ENCODE assay signal across 8 cellular contexts in the genomic region with DNA sequence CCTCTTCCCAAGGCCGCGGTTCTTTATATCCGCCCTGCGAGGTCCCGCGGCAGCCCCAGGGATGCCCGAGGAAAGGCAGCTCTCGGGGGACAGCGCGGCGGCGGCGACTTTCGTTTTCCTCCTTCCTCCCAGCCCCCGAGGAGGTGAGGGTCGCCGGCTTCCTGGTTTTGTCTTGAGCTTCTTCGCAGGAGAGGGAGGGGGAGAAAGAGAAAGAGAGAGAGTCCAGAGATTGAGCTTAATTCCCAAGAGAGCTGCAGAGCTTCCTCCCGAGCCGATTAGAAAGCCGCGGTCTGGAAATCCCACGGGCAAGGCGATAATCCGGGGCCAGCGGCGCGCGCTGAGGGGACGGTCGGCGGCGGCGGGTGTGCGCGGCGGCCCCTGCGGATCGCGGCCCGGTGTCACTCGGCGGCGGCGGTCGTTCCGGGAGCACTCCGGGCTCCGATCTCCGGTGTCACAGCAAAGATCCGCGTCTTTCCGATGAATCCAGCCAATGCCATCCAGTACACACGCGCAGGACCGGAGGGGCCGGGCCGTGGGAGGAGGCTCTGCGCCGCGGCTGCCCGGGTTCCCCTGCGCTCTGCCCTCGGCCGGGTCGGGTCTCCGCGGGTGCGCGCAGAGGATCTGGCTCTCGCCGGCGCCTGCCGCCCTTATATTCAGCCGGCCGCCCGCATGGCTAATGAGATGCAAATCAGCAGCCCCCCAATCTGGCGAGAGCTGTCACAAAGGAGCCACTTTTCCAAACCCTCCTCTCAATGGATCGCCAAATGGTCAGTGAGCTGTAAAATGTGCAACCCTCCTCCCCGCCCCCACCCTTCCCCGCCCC. TPM values are rescaled to one million over a fixed set of nuclear protein-coding genes. Genes with fewer than 3 reads are reported as not detected.
A peak's percentile ranks its signal among the peaks of the same experiment; 100 is the strongest.
DNase-seq lines count a peak whose midpoint lies in the region; ATAC-seq and TF ChIP-seq lines count a peak whose summit lies in the region.

A gene with protein sequence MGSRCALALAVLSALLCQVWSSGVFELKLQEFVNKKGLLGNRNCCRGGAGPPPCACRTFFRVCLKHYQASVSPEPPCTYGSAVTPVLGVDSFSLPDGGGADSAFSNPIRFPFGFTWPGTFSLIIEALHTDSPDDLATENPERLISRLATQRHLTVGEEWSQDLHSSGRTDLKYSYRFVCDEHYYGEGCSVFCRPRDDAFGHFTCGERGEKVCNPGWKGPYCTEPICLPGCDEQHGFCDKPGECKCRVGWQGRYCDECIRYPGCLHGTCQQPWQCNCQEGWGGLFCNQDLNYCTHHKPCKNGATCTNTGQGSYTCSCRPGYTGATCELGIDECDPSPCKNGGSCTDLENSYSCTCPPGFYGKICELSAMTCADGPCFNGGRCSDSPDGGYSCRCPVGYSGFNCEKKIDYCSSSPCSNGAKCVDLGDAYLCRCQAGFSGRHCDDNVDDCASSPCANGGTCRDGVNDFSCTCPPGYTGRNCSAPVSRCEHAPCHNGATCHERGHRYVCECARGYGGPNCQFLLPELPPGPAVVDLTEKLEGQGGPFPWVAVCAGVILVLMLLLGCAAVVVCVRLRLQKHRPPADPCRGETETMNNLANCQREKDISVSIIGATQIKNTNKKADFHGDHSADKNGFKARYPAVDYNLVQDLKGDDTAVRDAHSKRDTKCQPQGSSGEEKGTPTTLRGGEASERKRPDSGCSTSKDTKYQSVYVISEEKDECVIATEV (minus strand): TSS at position 773 of the 823 bp plus-strand sequence. CDS start 939 bp downstream, outside the sequence.

- H3K9me3 ChIP-seq in cardiac muscle cell (ENCODE audit: low read depth): no peaks in the 10 kb centered on the region

- DNase-seq in AG09309 (ENCODE audit: low read depth) (no peak), NCI-H69 (lab: John Stamatoyannopoulos, UW) (peak; percentile 87), cardiac muscle cell (ENCODE audit: low read depth in 1 of 2, low spot score in 1 of 2) (peak; percentile 51 to 68), omental fat pad (ENCODE audit: low spot score) (no peak), NCI-H446 (lab: John Stamatoyannopoulos, UW) (no peak)
- DNase-seq in activated naive CD8-positive, alpha-beta T cell treated with anti-CD3 and anti-CD28 coated beads for 36 hours: peak; percentile 66

- peaks cover 37% of the 10 kb centered on the region for H3K27me3 Mint-ChIP-seq in activated naive CD8-positive, alpha-beta T cell treated with anti-CD3 and anti-CD28 coated beads for 36 hours

- TF ChIP-seq CTCF in AG09309 (IDR thresholded peaks at IDR 0.05; ENCODE audit: control insufficient read depth, insufficient read depth, low read depth, low read length, missing control alignments): no peak
- TF ChIP-seq CTCF in cardiac muscle cell (IDR thresholded peaks at IDR 0.05; ENCODE audit: low read depth, low read length): no peak
- TF ChIP-seq CTCF in omental fat pad (IDR thresholded peaks at IDR 0.05): no peak

- H3K36me3 Mint-ChIP-seq in activated naive CD8-positive, alpha-beta T cell treated with anti-CD3 and anti-CD28 coated beads for 36 hours: peaks cover 5% of the 10 kb centered on the region

- H3K4me1 ChIP-seq in cardiac muscle cell (ENCODE audit: low read depth): peaks cover 13% of the 10 kb centered on the region

- peaks cover 90% of the 10 kb centered on the region for H3K27me3 ChIP-seq in cardiac muscle cell

- H3K36me3 ChIP-seq in cardiac muscle cell: no peaks in the 10 kb centered on the region

- H3K27ac ChIP-seq in cardiac muscle cell: no peak within 1 kb of the TSS

- peak; percentile 31 for ATAC-seq in GM21367 (IDR thresholded peaks at IDR 0.05; ENCODE audit: unreplicated experiment)
- ATAC-seq in omental fat pad (ENCODE audit: low FRiP score): no peak
- no peak for ATAC-seq in GM21825 (IDR thresholded peaks at IDR 0.05; ENCODE audit: unreplicated experiment)

- no peaks in the 10 kb centered on the region for H3K9me3 Mint-ChIP-seq in activated naive CD8-positive, alpha-beta T cell treated with anti-CD3 and anti-CD28 coated beads for 36 hours

- H3K27ac Mint-ChIP-seq in activated naive CD8-positive, alpha-beta T cell treated with anti-CD3 and anti-CD28 coated beads for 36 hours: peak within 1 kb of the TSS; percentile 54

- peak within 1 kb of the TSS; percentile 85 for H3K4me3 Mint-ChIP-seq in activated naive CD8-positive, alpha-beta T cell treated with anti-CD3 and anti-CD28 coated beads for 36 hours

- peaks cover 41% of the 10 kb centered on the region for H3K4me1 Mint-ChIP-seq in activated naive CD8-positive, alpha-beta T cell treated with anti-CD3 and anti-CD28 coated beads for 36 hours

- peak within 1 kb of the TSS; percentile 74 for H3K4me3 ChIP-seq in AG09309 (ENCODE audit: control insufficient read depth, low read depth, low read length)
- H3K4me3 ChIP-seq in cardiac muscle cell: peak within 1 kb of the TSS; percentile 43

RNA-seq across cellular contexts. Expression of the gene that starts here (rescaled TPM):
- 1 to 10 TPM; 4.0 to 4.3 TPM for total RNA-seq in activated naive CD8-positive, alpha-beta T cell treated with anti-CD3 and anti-CD28 coated beads for 36 hours
- total RNA-seq in cardiac muscle cell (4.3 and 4.7 TPM in 2 replicates), omental fat pad (10 to 100 TPM in 3 of 4 donors, 1 to 10 TPM in 1; 7.3 to 16.6 (median 12.4) TPM)
- 2.2 and 5.3 TPM in 2 replicates for polyA plus RNA-seq in cardiac muscle cell

Comparison
In these comparisons a context has a peak if more than half of its experiments do, and no peak if none do; other contexts are left out.
1. DNase-seq: peak in NCI-H69 (single experiment), activated naive CD8-positive, alpha-beta T cell treated with anti-CD3 and anti-CD28 coated beads for 36 hours (single experiment) and cardiac muscle cell (2 of 2); none in AG09309 (single experiment), omental fat pad (single experiment) and NCI-H446 (0 of 2).